10 cellular contexts compared by ENCODE assay signal in genomic region chr3:102156426-102156825, GRCh38.
DNase-seq lines count a peak whose midpoint lies in the region; TF ChIP-seq lines count a peak whose summit lies in the region.
"Had no signal": no experiment of that assay in that cellular context is flagged by ENCODE, and none has a peak within 500 bp of the region (broad histone marks: within the 10 kb centered on the region; RNA-seq: fewer than 3 reads in every experiment).

No MANE protein-coding gene starts in this region.

- H3K27ac ChIP-seq in smooth muscle cell (ENCODE audit: low read depth) = peak overlapping the region; percentile 95

- H3K79me2 ChIP-seq in smooth muscle cell (ENCODE audit: low read depth) = no peaks in the 10 kb centered on the region

- peak overlapping the region; percentile 69 for H2AFZ ChIP-seq in smooth muscle cell (ENCODE audit: low read depth)

- no peak overlapping the region for H3K4me3 Mint-ChIP-seq in mesothelial cell of epicardium
- H3K4me3 Mint-ChIP-seq: T-cell had no signal

- 65% methylated on average over 2 of the region's 2 CpGs for WGBS in smooth muscle cell (ENCODE audit: low lambda C conversion rate)

- H3K4me1 ChIP-seq in smooth muscle cell (ENCODE audit: low read depth) = no peaks in the 10 kb centered on the region

- H3K4me3 ChIP-seq in fibroblast of pulmonary artery (replicated peaks; ENCODE audit: low read depth, low read length) (no peak overlapping the region), smooth muscle cell (no peak overlapping the region)

- TF ChIP-seq CTCF in fibroblast of pulmonary artery (IDR thresholded peaks at IDR 0.05; ENCODE audit: low read length, missing control alignments) (no peak), smooth muscle cell (IDR thresholded peaks at IDR 0.05; ENCODE audit: borderline replicate concordance, insufficient read depth, poor library complexity, severe bottlenecking) (no peak), mesothelial cell of epicardium (IDR thresholded peaks at IDR 0.05; ENCODE audit: unreplicated experiment) (no peak)

- peaks cover 37% of the 10 kb centered on the region for H3K9me3 Mint-ChIP-seq in mesothelial cell of epicardium

- no peaks in the 10 kb centered on the region for H3K36me3 ChIP-seq in smooth muscle cell (ENCODE audit: low read depth)

- H4K20me1 ChIP-seq in smooth muscle cell (ENCODE audit: low read depth) = no peaks in the 10 kb centered on the region

- no peaks in the 10 kb centered on the region for H3F3A ChIP-seq in smooth muscle cell (ENCODE audit: low read depth)

- H3K9me3 ChIP-seq in smooth muscle cell (replicated peaks; ENCODE audit: low read depth) = no peaks in the 10 kb centered on the region

- H3K36me3 Mint-ChIP-seq in mesothelial cell of epicardium = peaks cover 17% of the 10 kb centered on the region

- no peak overlapping the region for H3K27ac Mint-ChIP-seq in mesothelial cell of epicardium
- H3K27ac Mint-ChIP-seq: T-cell had no signal

- peak overlapping the region; percentile 63 for H3K4me2 ChIP-seq in smooth muscle cell

- peak; percentile 71 for DNase-seq in GM04504 (ENCODE audit: low read depth)
- peak; percentile 5 for DNase-seq in SW480 (ENCODE audit: low spot score)
- DNase-seq in fibroblast of pulmonary artery (ENCODE audit: low read depth) = peak; percentile 95
- DNase-seq in smooth muscle cell (lab: John Stamatoyannopoulos, UW; ENCODE audit: unreplicated experiment) = no peak
- DNase-seq in activated CD4-positive, alpha-beta T cell treated with anti-CD3 and anti-CD28 coated beads for 48 hours = no peak
- no peak for DNase-seq in NAMALWA (ENCODE audit: low spot score)
- no peak for DNase-seq in KG1 (lab: John Stamatoyannopoulos, UW)
- DNase-seq in mesothelial cell of epicardium (ENCODE audit: low spot score in 2 of 2, unreplicated experiment in 2 of 2) = no peak
- DNase-seq: Karpas-422, T-cell had no signal

- H3K9ac ChIP-seq in smooth muscle cell (ENCODE audit: low read depth) = peak overlapping the region; percentile 83

- no peaks in the 10 kb centered on the region for H3K27me3 Mint-ChIP-seq in mesothelial cell of epicardium (ENCODE audit: low read depth)
- H3K27me3 Mint-ChIP-seq: T-cell had no signal

- no peaks in the 10 kb centered on the region for H3K27me3 ChIP-seq in smooth muscle cell (ENCODE audit: low read depth)

- peaks cover 14% of the 10 kb centered on the region for H3K4me1 Mint-ChIP-seq in mesothelial cell of epicardium

Comparison
In these comparisons a context has a peak if more than half of its experiments do, and no peak if none do; other contexts are left out.
1. DNase-seq: peak in GM04504 (single experiment), SW480 (single experiment) and fibroblast of pulmonary artery (single experiment); none in smooth muscle cell (single experiment), activated CD4-positive, alpha-beta T cell treated with anti-CD3 and anti-CD28 coated beads for 48 hours (single experiment), NAMALWA (single experiment), KG1 (single experiment) and mesothelial cell of epicardium (0 of 2).